8 cellular contexts compared by ENCODE assay signal in genomic region chr4:1046581-1047011, GRCh38. TPM values are rescaled to one million over a fixed set of nuclear protein-coding genes. Genes with fewer than 3 reads are reported as not detected.
DNase-seq lines count a peak whose midpoint lies in the region; ATAC-seq and TF ChIP-seq lines count a peak whose summit lies in the region.
"Not testable (repeated sequence)": the region's sequence is repeated elsewhere in the genome, so short reads cannot be mapped to it uniquely, and the experiment has no call there.

No MANE protein-coding gene starts in this region.

- H3K4me3 Mint-ChIP-seq in activated CD8-positive, alpha-beta T cell treated with anti-CD3 and anti-CD28 coated beads for 36 hours, result not testable (repeated sequence)
- H3K4me3 Mint-ChIP-seq in nephron, result peak overlapping the region; percentile 37 to 47 (median 43)

- H3K36me3 ChIP-seq in BE2C, result not testable (repeated sequence)

- not testable (repeated sequence) for TF ChIP-seq CTCF in BE2C (IDR thresholded peaks at IDR 0.05; ENCODE audit: low read depth, low read length); activated CD8-positive, alpha-beta T cell treated with anti-CD3 and anti-CD28 coated beads for 36 hours (IDR thresholded peaks at IDR 0.05); nephron (IDR thresholded peaks at IDR 0.05; ENCODE audit: unreplicated experiment in 3 of 3)

- ATAC-seq in activated CD8-positive, alpha-beta T cell treated with anti-CD3 and anti-CD28 coated beads for 36 hours, result not testable (repeated sequence)

- H3K4me1 Mint-ChIP-seq in activated CD8-positive, alpha-beta T cell treated with anti-CD3 and anti-CD28 coated beads for 36 hours (ENCODE audit: low read depth), result not testable (repeated sequence)
- peaks cover 21% of the 10 kb centered on the region for H3K4me1 Mint-ChIP-seq in nephron

- peaks cover 31% of the 10 kb centered on the region for H3K27me3 Mint-ChIP-seq in activated CD8-positive, alpha-beta T cell treated with anti-CD3 and anti-CD28 coated beads for 36 hours
- peaks cover 60% of the 10 kb centered on the region for H3K27me3 Mint-ChIP-seq in nephron (ENCODE audit: low read depth)

- CTCF ChIA-PET in activated CD8-positive, alpha-beta T cell treated with anti-CD3 and anti-CD28 coated beads for 36 hours (lab: Charles Lee), result not testable (repeated sequence)

- H3K4me1 ChIP-seq in BE2C, result not testable (repeated sequence)

- H3K36me3 Mint-ChIP-seq in activated CD8-positive, alpha-beta T cell treated with anti-CD3 and anti-CD28 coated beads for 36 hours (ENCODE audit: low read depth); nephron (ENCODE audit: low read depth): not testable (repeated sequence)

- not testable (repeated sequence) for H3K9me3 Mint-ChIP-seq in activated CD8-positive, alpha-beta T cell treated with anti-CD3 and anti-CD28 coated beads for 36 hours; nephron

- not testable (repeated sequence) for H3K27ac ChIP-seq in substantia nigra (ENCODE audit: low read depth, low read length, poor library complexity, severe bottlenecking)

- intact Hi-C loops in activated CD8-positive, alpha-beta T cell treated with anti-CD3 and anti-CD28 coated beads for 36 hours (cut with micrococcal nuclease), result not testable (repeated sequence)

- peaks cover 54% of the 10 kb centered on the region for H3K27me3 ChIP-seq in BE2C

- DNase-seq in BE2C, result peak; percentile 58
- peak; percentile 93 for DNase-seq in HK-2 (ENCODE audit: unreplicated experiment)
- DNase-seq in NCI-H2227 treated with DMSO at 0.1 percent for 48 hours (lab: John Stamatoyannopoulos, UW), result peak; percentile 14
- peak; percentile 1 for DNase-seq in activated CD8-positive, alpha-beta T cell treated with anti-CD3 and anti-CD28 coated beads for 36 hours
- DNase-seq in dermis microvascular lymphatic vessel endothelial cell (ENCODE audit: low read depth in 2 of 2), result peak; percentile 54 to 59
- DNase-seq in hepatic stellate cell (ENCODE audit: low spot score), result peak; percentile 84
- peak in 30 of 49 donors; percentile 11 to 84 (median 55) for DNase-seq in substantia nigra (lab: John Stamatoyannopoulos, UW)

- not testable (repeated sequence) for H3K27ac Mint-ChIP-seq in activated CD8-positive, alpha-beta T cell treated with anti-CD3 and anti-CD28 coated beads for 36 hours
- peak overlapping the region; percentile 15 to 85 (median 71) for H3K27ac Mint-ChIP-seq in nephron

- not testable (repeated sequence) for H3K9me3 ChIP-seq in BE2C

- POLR2A ChIA-PET in activated CD8-positive, alpha-beta T cell treated with anti-CD3 and anti-CD28 coated beads for 36 hours (lab: Charles Lee), result not testable (repeated sequence)

- H3K4me3 ChIP-seq in BE2C (ENCODE audit: low read depth, low read length), result not testable (repeated sequence)

RNA-seq across cellular contexts. Expression of gene FGFRL1, which starts 35.2 kb away (rescaled TPM):
- 0.19 TPM for polyA plus RNA-seq in BE2C (2012; ENCODE audit: insufficient read depth, insufficient read length, low read depth)
- 10 to 100 TPM; 16.2 to 18.0 TPM for total RNA-seq in activated CD8-positive, alpha-beta T cell treated with anti-CD3 and anti-CD28 coated beads for 36 hours
- total RNA-seq in dermis microvascular lymphatic vessel endothelial cell, result 6.2 and 14.3 TPM in 2 replicates

RNA-seq across cellular contexts. Expression of gene SLC26A1, which starts 53.4 kb away (rescaled TPM):
- 1.6 TPM for polyA plus RNA-seq in BE2C (2012; ENCODE audit: insufficient read depth, insufficient read length, low read depth)
- total RNA-seq in activated CD8-positive, alpha-beta T cell treated with anti-CD3 and anti-CD28 coated beads for 36 hours, result under 1 TPM in 1 of 2 experiments, not detected in 1; 0.27 TPM
- 0.13 TPM in 2 replicates for total RNA-seq in dermis microvascular lymphatic vessel endothelial cell

RNA-seq across cellular contexts. Expression of gene IDUA, which starts 59.8 kb away (rescaled TPM):
- polyA plus RNA-seq in BE2C (2012; ENCODE audit: insufficient read depth, insufficient read length, low read depth), result 5.3 TPM
- 1 to 10 TPM; 4.8 to 5.4 TPM for total RNA-seq in activated CD8-positive, alpha-beta T cell treated with anti-CD3 and anti-CD28 coated beads for 36 hours
- total RNA-seq in dermis microvascular lymphatic vessel endothelial cell, result 5.4 and 10.5 TPM in 2 replicates

Comparison
In these comparisons a context has a peak if more than half of its experiments do, and no peak if none do; other contexts are left out.
1. DNase-seq: peak in every context shown above with its lines; median percentile 93 in HK-2; 84 in hepatic stellate cell; 58 in BE2C; 56 in dermis microvascular lymphatic vessel endothelial cell; 55 in substantia nigra; 14 in NCI-H2227 treated with DMSO at 0.1 percent for 48 hours; 1 in activated CD8-positive, alpha-beta T cell treated with anti-CD3 and anti-CD28 coated beads for 36 hours.